ENCODE assay signal across 9 cellular contexts in genomic region chr12:44812062-44812461, GRCh38.
A peak's percentile ranks its signal among the peaks of the same experiment; 100 is the strongest.
DNase-seq lines count a peak whose midpoint lies in the region; ATAC-seq, FAIRE-seq and TF ChIP-seq lines count a peak whose summit lies in the region.
"Had no signal": no experiment of that assay in that cellular context is flagged by ENCODE, and none has a peak within 500 bp of the region (broad histone marks: within the 10 kb centered on the region; RNA-seq: fewer than 3 reads in every experiment).

No MANE protein-coding gene starts in this region.

- no peaks in the 10 kb centered on the region for H3K4me1 ChIP-seq in keratinocyte (ENCODE audit: control insufficient read depth, extremely low read depth, insufficient read depth, low read length)

- no peaks in the 10 kb centered on the region for H3K9me1 ChIP-seq in keratinocyte (ENCODE audit: control insufficient read depth, extremely low read depth, insufficient read depth, low read length)

- H3K4me3 ChIP-seq in GM12875 (ENCODE audit: low read depth, low read length) (no peak overlapping the region), keratinocyte (ENCODE audit: control insufficient read depth in 2 of 3, extremely low read depth in 1 of 3, insufficient read depth in 2 of 3, low read depth in 1 of 3, low read length in 3 of 3) (no peak overlapping the region)

- no peak for FAIRE-seq in keratinocyte (lab: Jason Lieb, UNC)
- FAIRE-seq: islet of Langerhans had no signal

- DNase-seq in T-helper 9 cell (peak; percentile 18), keratinocyte (ENCODE audit: low read depth, low spot score) (no peak), NCI-H128 (lab: John Stamatoyannopoulos, UW; ENCODE audit: unreplicated experiment) (no peak), epidermal melanocyte (ENCODE audit: insufficient read length, low spot score) (no peak), hippocampal formation (lab: John Stamatoyannopoulos, UW) (no peak)

- H3K9ac ChIP-seq in keratinocyte (ENCODE audit: control insufficient read depth, extremely low read depth, insufficient read depth, low read length): no peak overlapping the region

- H2AFZ ChIP-seq in keratinocyte (ENCODE audit: control insufficient read depth, low read length): no peak overlapping the region

- no peaks in the 10 kb centered on the region for H3K79me2 ChIP-seq in keratinocyte (ENCODE audit: control insufficient read depth, insufficient read depth, low read length)

- H4K20me1 ChIP-seq in keratinocyte (ENCODE audit: control insufficient read depth, extremely low read depth, insufficient read depth, low read length): no peaks in the 10 kb centered on the region

- no peak overlapping the region for H3K4me2 ChIP-seq in keratinocyte (ENCODE audit: control insufficient read depth, extremely low read depth, insufficient read depth, low read depth, low read length)

- H3K36me3 ChIP-seq in keratinocyte (ENCODE audit: control insufficient read depth in 2 of 2, extremely low read depth in 1 of 2, insufficient read depth in 2 of 2, low read length in 2 of 2): no peaks in the 10 kb centered on the region

- no peak overlapping the region for H3K27ac ChIP-seq in keratinocyte (ENCODE audit: control insufficient read depth, insufficient read depth, low read length)

- H3K27me3 ChIP-seq in keratinocyte (ENCODE audit: control insufficient read depth, extremely low read depth, insufficient read depth, low read length): no peaks in the 10 kb centered on the region

- H3K9me3 ChIP-seq in keratinocyte (ENCODE audit: control insufficient read depth, low read depth, low read length): no peaks in the 10 kb centered on the region

- dilution Hi-C loops in keratinocyte (cut with MboI; ENCODE audit: extremely low pct_ligation_motif_present, low sequenced_read_pairs): no loop called here

- TF ChIP-seq CTCF in GM12875 (IDR thresholded peaks at IDR 0.05; ENCODE audit: borderline replicate concordance, insufficient read depth, low read depth, low read length) (peak; percentile 36; the same call in 1 of the 2 replicates), keratinocyte (optimal IDR thresholded peaks at IDR 0.05 in 1 of 3, IDR thresholded peaks at IDR 0.05 in 1 of 3, conservative IDR thresholded peaks at IDR 0.05 in 1 of 3; ENCODE audit: extremely low read depth in 1 of 3, insufficient read depth in 2 of 3, low read length in 3 of 3) (peak; percentile 8 to 35 (median 32))

- peak; percentile 66 for ATAC-seq in GM21529 (IDR thresholded peaks at IDR 0.05; ENCODE audit: unreplicated experiment)
- no peak for ATAC-seq in HG02840 (IDR thresholded peaks at IDR 0.05; ENCODE audit: low FRiP score, unreplicated experiment)
